In the genomic region with DNA sequence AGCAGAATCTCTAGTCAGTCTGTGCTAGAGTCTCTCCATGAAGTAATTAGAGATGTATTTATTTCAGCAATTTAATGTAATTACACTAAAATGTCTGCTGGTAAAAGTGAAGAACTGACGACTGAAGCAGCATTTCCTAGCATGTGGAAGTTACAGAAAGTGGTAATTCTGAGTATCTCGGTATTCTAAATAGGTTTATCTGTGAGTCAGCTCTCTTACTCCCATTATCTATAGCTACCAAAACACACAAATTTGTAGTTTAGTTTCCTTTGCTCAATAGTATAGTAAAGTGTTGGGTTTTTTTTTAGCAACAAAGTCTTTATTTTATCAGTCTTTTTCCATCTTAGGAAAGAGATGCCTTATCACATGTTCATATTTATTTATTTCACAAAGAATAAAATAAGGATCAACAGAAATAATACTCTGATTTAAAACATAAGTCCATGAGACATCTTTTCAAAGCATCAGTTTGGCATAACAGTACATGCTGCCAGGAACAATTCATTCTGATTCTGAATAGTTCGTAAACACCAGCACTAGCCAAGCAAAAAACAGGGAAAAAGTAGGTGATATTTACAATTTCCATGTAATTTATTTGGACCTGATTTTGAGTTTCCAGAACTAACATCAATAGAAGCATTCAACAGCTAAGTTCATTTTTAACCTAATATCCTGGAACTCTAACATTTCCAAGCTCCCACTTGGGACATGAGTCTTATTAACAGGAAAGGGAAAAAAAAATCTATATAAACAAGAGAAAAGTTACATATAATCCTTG, we compare ENCODE assay signal across 17 cellular contexts.
"Had no signal": no experiment of that assay in that cellular context is flagged by ENCODE, and none has a peak within 500 bp of the region (broad histone marks: within the 10 kb centered on the region; RNA-seq: fewer than 3 reads in every experiment).

No MANE protein-coding gene starts in this region.

- ATAC-seq: activated T-helper 17 cell treated with anti-CD3 and anti-CD28 coated beads, Interleukin-2, amount 50 U/mL, for 72 hours; naive thymus-derived CD4-positive, alpha-beta T cell; upper lobe of right lung had no signal

- H3K9me3 ChIP-seq: upper lobe of right lung had no signal

- H3K27me3 ChIP-seq: spleen, upper lobe of right lung had no signal

- DNase-seq: activated CD4-positive, alpha-beta T cell treated with anti-CD3 and anti-CD28 coated beads, Interleukin-2, amount 50 U/mL, for 1 hour; activated CD4-positive, CD25-positive, alpha-beta regulatory T cell; activated naive CD4-positive, alpha-beta T cell treated with anti-CD3 and anti-CD28 coated beads for 36 hours; activated T-cell treated with anti-CD3 and anti-CD28 coated beads for 4 hours; central memory CD4-positive, alpha-beta T cell; cortex of kidney; effector CD8-positive, alpha-beta T cell; hypothalamus; naive thymus-derived CD4-positive, alpha-beta T cell; spleen; stimulated activated CD4-positive, alpha-beta T cell treated with anti-CD3 and anti-CD28 coated beads, Interleukin-2, amount 100 ng/mL, for 24 hours; stimulated activated naive CD4-positive, alpha-beta T cell; substantia nigra; T1000; upper lobe of right lung had no signal

- H3K4me1 ChIP-seq: spleen, upper lobe of right lung had no signal

- H3K4me3 ChIP-seq: lung, spleen, upper lobe of right lung had no signal

- H3K36me3 ChIP-seq: spleen, upper lobe of right lung had no signal

- H3K27ac ChIP-seq: spleen, upper lobe of right lung had no signal
